In the genomic region with DNA sequence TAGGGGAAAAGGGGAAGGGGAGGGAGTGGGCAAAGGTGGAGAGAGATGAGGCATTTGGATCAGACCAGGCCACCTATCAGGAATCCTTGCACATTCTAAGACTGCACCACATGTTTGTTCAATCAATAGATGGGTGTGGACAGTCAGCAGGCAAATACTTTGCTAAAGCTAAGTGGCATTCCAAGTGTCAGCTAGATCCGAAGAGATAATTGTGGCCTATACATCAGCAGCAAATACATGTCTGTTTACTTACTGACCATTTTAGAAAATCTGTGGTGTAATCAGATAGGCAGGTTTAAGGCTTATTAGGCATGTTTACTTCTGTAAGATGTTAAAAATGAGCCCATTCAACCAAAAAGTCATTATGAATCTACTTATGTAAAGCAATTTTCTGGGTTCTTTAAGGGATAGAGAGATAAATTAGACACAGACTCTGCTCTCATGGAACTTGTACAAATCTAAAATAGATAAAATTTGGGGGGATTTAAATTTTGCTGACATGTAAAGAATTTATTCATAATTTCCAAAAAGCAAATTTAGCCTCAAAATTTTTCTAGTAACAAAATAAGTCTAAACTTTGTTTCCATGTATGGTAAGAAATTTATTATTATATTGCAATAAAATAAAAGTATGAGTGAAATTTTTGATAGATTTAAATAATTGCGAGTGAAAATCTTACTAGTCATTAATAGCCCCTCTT, we compare ENCODE assay signal across 1 cellular context.
TF ChIP-seq lines count a peak whose summit lies in the region.

No MANE protein-coding gene starts in this region.

TF ChIP-seq in H1, 55 proteins besides CTCF, POLR2A, EP300 and RAD21:
- TF ChIP-seq JUND (IDR thresholded peaks at IDR 0.05; ENCODE audit: low read length) (no peak), SP4 (IDR thresholded peaks at IDR 0.05; ENCODE audit: low read length) (no peak), NRF1 (IDR thresholded peaks at IDR 0.05; ENCODE audit: low read depth, low read length) (no peak), CBX5 (IDR thresholded peaks at IDR 0.05; ENCODE audit: low read depth, low read length) (no peak), SAP30 (IDR thresholded peaks at IDR 0.05; ENCODE audit: insufficient read depth, insufficient replicate concordance, low read length) (no peak), CTBP2 (IDR thresholded peaks at IDR 0.05; ENCODE audit: borderline replicate concordance, insufficient read depth, insufficient read length, low read length) (no peak), HDAC6 (IDR thresholded peaks at IDR 0.05; ENCODE audit: low read depth, low read length) (no peak), GABPA (IDR thresholded peaks at IDR 0.05; ENCODE audit: borderline replicate concordance, insufficient read depth, low read length) (no peak), TAF7 (optimal IDR thresholded peaks at IDR 0.05; ENCODE audit: borderline replicate concordance, low read depth, low read length) (no peak), RNF2 (IDR thresholded peaks at IDR 0.05; ENCODE audit: borderline replicate concordance, low read depth, low read length, missing control alignments, poor library complexity, severe bottlenecking) (no peak), EZH2 (IDR thresholded peaks at IDR 0.05; ENCODE audit: low read depth, low read length, severe bottlenecking) (no peak), KDM1A (IDR thresholded peaks at IDR 0.05; ENCODE audit: borderline replicate concordance, low read length) (no peak), KDM5A (IDR thresholded peaks at IDR 0.05; ENCODE audit: low read length) (no peak), SRF (IDR thresholded peaks at IDR 0.05; ENCODE audit: low read depth, low read length) (no peak), HDAC2 (IDR thresholded peaks at IDR 0.05; ENCODE audit: borderline replicate concordance in 1 of 2, low read depth in 2 of 2, low read length in 2 of 2) (no peak), JUN (IDR thresholded peaks at IDR 0.05; ENCODE audit: low read depth, low read length) (no peak), BRCA1 (IDR thresholded peaks at IDR 0.05; ENCODE audit: low read depth, low read length) (no peak)
- TF ChIP-seq, protein P1, sequence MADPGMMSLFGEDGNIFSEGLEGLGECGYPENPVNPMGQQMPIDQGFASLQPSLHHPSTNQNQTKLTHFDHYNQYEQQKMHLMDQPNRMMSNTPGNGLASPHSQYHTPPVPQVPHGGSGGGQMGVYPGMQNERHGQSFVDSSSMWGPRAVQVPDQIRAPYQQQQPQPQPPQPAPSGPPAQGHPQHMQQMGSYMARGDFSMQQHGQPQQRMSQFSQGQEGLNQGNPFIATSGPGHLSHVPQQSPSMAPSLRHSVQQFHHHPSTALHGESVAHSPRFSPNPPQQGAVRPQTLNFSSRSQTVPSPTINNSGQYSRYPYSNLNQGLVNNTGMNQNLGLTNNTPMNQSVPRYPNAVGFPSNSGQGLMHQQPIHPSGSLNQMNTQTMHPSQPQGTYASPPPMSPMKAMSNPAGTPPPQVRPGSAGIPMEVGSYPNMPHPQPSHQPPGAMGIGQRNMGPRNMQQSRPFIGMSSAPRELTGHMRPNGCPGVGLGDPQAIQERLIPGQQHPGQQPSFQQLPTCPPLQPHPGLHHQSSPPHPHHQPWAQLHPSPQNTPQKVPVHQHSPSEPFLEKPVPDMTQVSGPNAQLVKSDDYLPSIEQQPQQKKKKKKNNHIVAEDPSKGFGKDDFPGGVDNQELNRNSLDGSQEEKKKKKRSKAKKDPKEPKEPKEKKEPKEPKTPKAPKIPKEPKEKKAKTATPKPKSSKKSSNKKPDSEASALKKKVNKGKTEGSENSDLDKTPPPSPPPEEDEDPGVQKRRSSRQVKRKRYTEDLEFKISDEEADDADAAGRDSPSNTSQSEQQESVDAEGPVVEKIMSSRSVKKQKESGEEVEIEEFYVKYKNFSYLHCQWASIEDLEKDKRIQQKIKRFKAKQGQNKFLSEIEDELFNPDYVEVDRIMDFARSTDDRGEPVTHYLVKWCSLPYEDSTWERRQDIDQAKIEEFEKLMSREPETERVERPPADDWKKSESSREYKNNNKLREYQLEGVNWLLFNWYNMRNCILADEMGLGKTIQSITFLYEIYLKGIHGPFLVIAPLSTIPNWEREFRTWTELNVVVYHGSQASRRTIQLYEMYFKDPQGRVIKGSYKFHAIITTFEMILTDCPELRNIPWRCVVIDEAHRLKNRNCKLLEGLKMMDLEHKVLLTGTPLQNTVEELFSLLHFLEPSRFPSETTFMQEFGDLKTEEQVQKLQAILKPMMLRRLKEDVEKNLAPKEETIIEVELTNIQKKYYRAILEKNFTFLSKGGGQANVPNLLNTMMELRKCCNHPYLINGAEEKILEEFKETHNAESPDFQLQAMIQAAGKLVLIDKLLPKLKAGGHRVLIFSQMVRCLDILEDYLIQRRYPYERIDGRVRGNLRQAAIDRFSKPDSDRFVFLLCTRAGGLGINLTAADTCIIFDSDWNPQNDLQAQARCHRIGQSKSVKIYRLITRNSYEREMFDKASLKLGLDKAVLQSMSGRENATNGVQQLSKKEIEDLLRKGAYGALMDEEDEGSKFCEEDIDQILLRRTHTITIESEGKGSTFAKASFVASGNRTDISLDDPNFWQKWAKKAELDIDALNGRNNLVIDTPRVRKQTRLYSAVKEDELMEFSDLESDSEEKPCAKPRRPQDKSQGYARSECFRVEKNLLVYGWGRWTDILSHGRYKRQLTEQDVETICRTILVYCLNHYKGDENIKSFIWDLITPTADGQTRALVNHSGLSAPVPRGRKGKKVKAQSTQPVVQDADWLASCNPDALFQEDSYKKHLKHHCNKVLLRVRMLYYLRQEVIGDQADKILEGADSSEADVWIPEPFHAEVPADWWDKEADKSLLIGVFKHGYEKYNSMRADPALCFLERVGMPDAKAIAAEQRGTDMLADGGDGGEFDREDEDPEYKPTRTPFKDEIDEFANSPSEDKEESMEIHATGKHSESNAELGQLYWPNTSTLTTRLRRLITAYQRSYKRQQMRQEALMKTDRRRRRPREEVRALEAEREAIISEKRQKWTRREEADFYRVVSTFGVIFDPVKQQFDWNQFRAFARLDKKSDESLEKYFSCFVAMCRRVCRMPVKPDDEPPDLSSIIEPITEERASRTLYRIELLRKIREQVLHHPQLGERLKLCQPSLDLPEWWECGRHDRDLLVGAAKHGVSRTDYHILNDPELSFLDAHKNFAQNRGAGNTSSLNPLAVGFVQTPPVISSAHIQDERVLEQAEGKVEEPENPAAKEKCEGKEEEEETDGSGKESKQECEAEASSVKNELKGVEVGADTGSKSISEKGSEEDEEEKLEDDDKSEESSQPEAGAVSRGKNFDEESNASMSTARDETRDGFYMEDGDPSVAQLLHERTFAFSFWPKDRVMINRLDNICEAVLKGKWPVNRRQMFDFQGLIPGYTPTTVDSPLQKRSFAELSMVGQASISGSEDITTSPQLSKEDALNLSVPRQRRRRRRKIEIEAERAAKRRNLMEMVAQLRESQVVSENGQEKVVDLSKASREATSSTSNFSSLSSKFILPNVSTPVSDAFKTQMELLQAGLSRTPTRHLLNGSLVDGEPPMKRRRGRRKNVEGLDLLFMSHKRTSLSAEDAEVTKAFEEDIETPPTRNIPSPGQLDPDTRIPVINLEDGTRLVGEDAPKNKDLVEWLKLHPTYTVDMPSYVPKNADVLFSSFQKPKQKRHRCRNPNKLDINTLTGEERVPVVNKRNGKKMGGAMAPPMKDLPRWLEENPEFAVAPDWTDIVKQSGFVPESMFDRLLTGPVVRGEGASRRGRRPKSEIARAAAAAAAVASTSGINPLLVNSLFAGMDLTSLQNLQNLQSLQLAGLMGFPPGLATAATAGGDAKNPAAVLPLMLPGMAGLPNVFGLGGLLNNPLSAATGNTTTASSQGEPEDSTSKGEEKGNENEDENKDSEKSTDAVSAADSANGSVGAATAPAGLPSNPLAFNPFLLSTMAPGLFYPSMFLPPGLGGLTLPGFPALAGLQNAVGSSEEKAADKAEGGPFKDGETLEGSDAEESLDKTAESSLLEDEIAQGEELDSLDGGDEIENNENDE (IDR thresholded peaks at IDR 0.05; ENCODE audit: insufficient replicate concordance, low read length) = no peak
- TF ChIP-seq, protein P2, sequence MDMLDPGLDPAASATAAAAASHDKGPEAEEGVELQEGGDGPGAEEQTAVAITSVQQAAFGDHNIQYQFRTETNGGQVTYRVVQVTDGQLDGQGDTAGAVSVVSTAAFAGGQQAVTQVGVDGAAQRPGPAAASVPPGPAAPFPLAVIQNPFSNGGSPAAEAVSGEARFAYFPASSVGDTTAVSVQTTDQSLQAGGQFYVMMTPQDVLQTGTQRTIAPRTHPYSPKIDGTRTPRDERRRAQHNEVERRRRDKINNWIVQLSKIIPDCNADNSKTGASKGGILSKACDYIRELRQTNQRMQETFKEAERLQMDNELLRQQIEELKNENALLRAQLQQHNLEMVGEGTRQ (IDR thresholded peaks at IDR 0.05; ENCODE audit: low read length) = no peak
